Comparison of ENCODE assay signal across 8 cellular contexts in genomic region chr22:46798366-46799057, GRCh38. TPM values are rescaled to one million over a fixed set of nuclear protein-coding genes. Genes with fewer than 3 reads are reported as not detected.
DNase-seq lines count a peak whose midpoint lies in the region; ATAC-seq, FAIRE-seq and TF ChIP-seq lines count a peak whose summit lies in the region.

No MANE protein-coding gene starts in this region.

- peak; percentile 75 for ATAC-seq in lung (ENCODE audit: insufficient read depth, low FRiP score)
- no peak for ATAC-seq in HG02884 (IDR thresholded peaks at IDR 0.05; ENCODE audit: unreplicated experiment)

- no peak for TF ChIP-seq POLR2A in H54 (IDR thresholded peaks at IDR 0.05; ENCODE audit: low read depth, low read length)

- DNase-seq in AG09319 (ENCODE audit: extremely low read depth, low read depth) (no peak), H54 (ENCODE audit: insufficient read length, low spot score) (peak; percentile 52), NCI-H510A (lab: John Stamatoyannopoulos, UW) (peak; percentile 52), dermis microvascular lymphatic vessel endothelial cell (ENCODE audit: low read depth in 2 of 2) (peak; percentile 54 to 77), lung (ENCODE audit: low spot score) (peak; percentile 82)
- peak; percentile 85 for DNase-seq in activated CD4-positive, alpha-beta memory T cell treated with anti-CD3 and anti-CD28 coated beads for 36 hours
- DNase-seq in stimulated activated CD8-positive, alpha-beta memory T cell treated with anti-CD3 and anti-CD28 coated beads, Interleukin-12 subunit alpha, Interleukin-12 subunit beta, amount 100 ng/mL, for 1 hour (ENCODE audit: low read depth): peak; percentile 39

- intact Hi-C loops in activated CD4-positive, alpha-beta memory T cell treated with anti-CD3 and anti-CD28 coated beads for 36 hours (cut with micrococcal nuclease): loop anchor here (1.0 to 10.0 kb wide), 2 partner anchors 39 to 234 kb away; no protein-coding TSS in a partner anchor

- H3K27me3 ChIP-seq in lung (ENCODE audit: control insufficient read depth, insufficient read depth): no peaks in the 10 kb centered on the region

- H3K27ac Mint-ChIP-seq in activated CD4-positive, alpha-beta memory T cell treated with anti-CD3 and anti-CD28 coated beads for 36 hours: peak overlapping the region; percentile 4

- H3K27me3 Mint-ChIP-seq in activated CD4-positive, alpha-beta memory T cell treated with anti-CD3 and anti-CD28 coated beads for 36 hours: no peaks in the 10 kb centered on the region

- peaks cover 19% of the 10 kb centered on the region for H3K4me1 Mint-ChIP-seq in activated CD4-positive, alpha-beta memory T cell treated with anti-CD3 and anti-CD28 coated beads for 36 hours (ENCODE audit: low read depth)

- POLR2A ChIA-PET in activated CD4-positive, alpha-beta memory T cell treated with anti-CD3 and anti-CD28 coated beads for 36 hours (lab: Charles Lee): interaction anchor here (0.6 kb wide), 1 partner anchor 30 kb away, joined by 4 read pairs; no protein-coding TSS in a partner anchor

- H3K9me3 ChIP-seq in lung (ENCODE audit: control insufficient read depth in 2 of 2, insufficient read depth in 1 of 2, low read length in 1 of 2): no peaks in the 10 kb centered on the region

- no peaks in the 10 kb centered on the region for H3K9me3 Mint-ChIP-seq in activated CD4-positive, alpha-beta memory T cell treated with anti-CD3 and anti-CD28 coated beads for 36 hours

- peaks cover 0 to 4% of the 10 kb centered on the region in 2 donors for H3K4me1 ChIP-seq in lung (ENCODE audit: control insufficient read depth in 2 of 2, insufficient read depth in 2 of 2, low read length in 2 of 2)

- H3K4me3 ChIP-seq in lung: no peak overlapping the region

- H3K36me3 ChIP-seq in lung (ENCODE audit: control insufficient read depth in 2 of 2, insufficient read depth in 2 of 2, low read length in 2 of 2): peaks cover 4 to 39% of the 10 kb centered on the region in 2 donors

- TF ChIP-seq CTCF in AG09319 (IDR thresholded peaks at IDR 0.05; ENCODE audit: low read depth, low read length) (peak; percentile 96), lung (IDR thresholded peaks at IDR 0.05; ENCODE audit: control extremely low read depth, extremely low read depth) (peak; percentile 80)

- peak; percentile 30 for FAIRE-seq in H54 (lab: Jason Lieb, UNC)

- peaks cover 27% of the 10 kb centered on the region for H3K36me3 Mint-ChIP-seq in activated CD4-positive, alpha-beta memory T cell treated with anti-CD3 and anti-CD28 coated beads for 36 hours

- CTCF ChIA-PET in activated CD4-positive, alpha-beta memory T cell treated with anti-CD3 and anti-CD28 coated beads for 36 hours (lab: Charles Lee): interaction anchor here (0.8 to 6.8 kb wide), 18 partner anchors 9 to 235 kb away, joined by 3 to 180 read pairs (median 5); partner anchors contain the start of gene TBC1D22A

- peak overlapping the region in 1 of 2 donors; percentile 61 for H3K27ac ChIP-seq in lung (ENCODE audit: low read depth in 1 of 2, low read length in 1 of 2)

- WGBS in lung, 2 donors: 36 to 50% methylated on average over 22 of the region's 22 CpGs

- H3K4me3 Mint-ChIP-seq in activated CD4-positive, alpha-beta memory T cell treated with anti-CD3 and anti-CD28 coated beads for 36 hours: no peak overlapping the region

RNA-seq across cellular contexts. Expression of gene TBC1D22A, which starts 36.1 kb away (rescaled TPM):
- 10 to 100 TPM; 33.2 to 34.9 TPM for total RNA-seq in activated CD4-positive, alpha-beta memory T cell treated with anti-CD3 and anti-CD28 coated beads for 36 hours
- total RNA-seq in dermis microvascular lymphatic vessel endothelial cell (12.5 and 18.1 TPM in 2 replicates), lung (10 to 100 TPM; 20.3 to 38.4 TPM)
- polyA plus RNA-seq in lung: 10 to 100 TPM; 20.2 to 21.6 TPM
